In genomic region chr11:113663567-113663966, GRCh38 we compare ENCODE assay signal across 1 cellular context.
TF ChIP-seq lines count a peak whose summit lies in the region.

No MANE protein-coding gene starts in this region.

TF ChIP-seq in HEK293, 187 proteins besides CTCF, POLR2A, EP300 and RAD21 (continued from another document):
- TF ChIP-seq ZNF518A (tag by site-specific recombination; conservative IDR thresholded peaks at IDR 0.05; ENCODE audit: low read depth) (no peak), ZNF24 (tag by site-specific recombination; IDR thresholded peaks at IDR 0.05) (0 out of 2 replicates have a peak, but pooled peaks have one; percentile 3), ZNF692 (tag by site-specific recombination; IDR thresholded peaks at IDR 0.05) (0 out of 2 replicates have a peak, but pooled peaks have one; percentile 29), ZNF398 (tag by site-specific recombination; IDR thresholded peaks at IDR 0.05) (0 out of 2 replicates have a peak, but pooled peaks have one; percentile 6), ZFP69B (tag by site-specific recombination; IDR thresholded peaks at IDR 0.05) (0 out of 2 replicates have a peak, but pooled peaks have one; percentile 25), ZNF394 (tag by site-specific recombination; IDR thresholded peaks at IDR 0.05; ENCODE audit: borderline replicate concordance) (peak; percentile 14; the same call in 1 of the 2 replicates), ZBTB21 (tag by site-specific recombination; IDR thresholded peaks at IDR 0.05) (0 out of 2 replicates have a peak, but pooled peaks have one; percentile 12), ZFP37 (tag by site-specific recombination; IDR thresholded peaks at IDR 0.05) (peak; percentile 33; the same call in 1 of the 2 replicates), ZIC2 (tag by site-specific recombination; IDR thresholded peaks at IDR 0.05) (0 out of 2 replicates have a peak, but pooled peaks have one; percentile 7), ATF2 (tag by site-specific recombination; IDR thresholded peaks at IDR 0.05; ENCODE audit: low read depth) (peak; percentile 51; the same call in 1 of the 2 replicates), ZNF792 (tag by site-specific recombination; IDR thresholded peaks at IDR 0.05) (no peak), KLF8 (tag by site-specific recombination; IDR thresholded peaks at IDR 0.05) (0 out of 2 replicates have a peak, but pooled peaks have one; percentile 21)
